ENCODE assay signal across 26 cellular contexts in genomic region chr2:63539416-63540162, GRCh38. TPM values are rescaled to one million over a fixed set of nuclear protein-coding genes. Genes with fewer than 3 reads are reported as not detected.
DNase-seq lines count a peak whose midpoint lies in the region; ATAC-seq and TF ChIP-seq lines count a peak whose summit lies in the region.
"Had no signal": no experiment of that assay in that cellular context is flagged by ENCODE, and none has a peak within 500 bp of the region (broad histone marks: within the 10 kb centered on the region; RNA-seq: fewer than 3 reads in every experiment).

No MANE protein-coding gene starts in this region.

- H3K79me2 ChIP-seq in SK-N-SH (ENCODE audit: insufficient read depth) (no peaks in the 10 kb centered on the region), neural progenitor cell (ENCODE audit: low read depth) (no peaks in the 10 kb centered on the region)

- H3K9me3 Mint-ChIP-seq in neural progenitor cell: peaks cover 13% of the 10 kb centered on the region

- no peak for ATAC-seq in mucosa of descending colon
- ATAC-seq: A549, HCT116, HepG2 had no signal

- no peak overlapping the region for H3K4me3 Mint-ChIP-seq in neural progenitor cell
- H3K4me3 Mint-ChIP-seq: CD4-positive, alpha-beta memory T cell had no signal

- no peak for TF ChIP-seq POLR2A in prostate gland (IDR thresholded peaks at IDR 0.05)

- H3K4me1 ChIP-seq in SK-N-SH (ENCODE audit: control insufficient read depth in 1 of 2, insufficient read depth in 2 of 2, low read depth in 1 of 2, low read length in 1 of 2) (peaks cover 0 to 4% of the 10 kb centered on the region in 2 experiments; a peak in 2 of 4 replicates), neural progenitor cell (no peaks in the 10 kb centered on the region), prostate gland (replicated peaks) (no peaks in the 10 kb centered on the region), mucosa of descending colon (ENCODE audit: low read depth) (no peaks in the 10 kb centered on the region)
- H3K4me1 ChIP-seq: A549; BLaER1 treated with 17β-estradiol and CSF1 and Interleukin-3, amounts not matched to agents 10 nM and 100 nM had no signal

- H3K27ac ChIP-seq in SK-N-SH (ENCODE audit: low read depth in 2 of 2, low read length in 1 of 2): peak overlapping the region in 1 of 2 experiments; percentile 30; a peak in 1 of 4 replicates
- no peak overlapping the region for H3K27ac ChIP-seq in neural progenitor cell
- no peak overlapping the region for H3K27ac ChIP-seq in prostate gland
- H3K27ac ChIP-seq: A549; BLaER1 treated with 17β-estradiol and CSF1 and Interleukin-3, amounts not matched to agents 10 nM and 100 nM; PC-9 had no signal

- peaks cover 5% of the 10 kb centered on the region for H3K4me1 Mint-ChIP-seq in neural progenitor cell
- H3K4me1 Mint-ChIP-seq: CD4-positive, alpha-beta memory T cell had no signal

- no peak for TF ChIP-seq CTCF in SK-N-SH (IDR thresholded peaks at IDR 0.05)
- no peak for TF ChIP-seq CTCF in neural progenitor cell (IDR thresholded peaks at IDR 0.05)
- TF ChIP-seq CTCF in prostate gland (IDR thresholded peaks at IDR 0.05): no peak
- no peak for TF ChIP-seq CTCF in mucosa of descending colon (IDR thresholded peaks at IDR 0.05)

- no peak for DNase-seq in SK-N-SH
- peak; percentile 4 for DNase-seq in dedifferentiated amniotic fluid mesenchymal stem cell (ENCODE audit: extremely low spot score)
- DNase-seq in kidney tubule cell (ENCODE audit: low spot score): peak; percentile 29
- no peak for DNase-seq in neural progenitor cell (ENCODE audit: low spot score)
- DNase-seq in prostate gland (ENCODE audit: low spot score): no peak
- DNase-seq in NCI-H510A treated with DMSO at 0.1 percent for 48 hours (lab: John Stamatoyannopoulos, UW): no peak
- no peak for DNase-seq in mucosa of descending colon
- DNase-seq: AML-193; CD4-positive, alpha-beta memory T cell; COR-L47; DMS53; Kasumi-1; NCI-H1092 treated with DMSO at 0.1 percent for 48 hours; NCI-H1436; NCI-H187; NCI-H2081 treated with DMSO at 0.1 percent for 48 hours; NCI-H2171; NCI-H446 treated with DMSO at 0.1 percent for 48 hours; NCI-H526 treated with DMSO at 0.1 percent for 48 hours; PC-9; SIG-M5 had no signal

- CTCF ChIA-PET in SK-N-SH (lab: Yijun Ruan, JAX): no interaction called here

- intact Hi-C loops in prostate gland (cut with DNase I): no loop called here
- intact Hi-C loops in mucosa of descending colon (cut with DNase I, micrococcal nuclease): no loop called here

- H3K4me3 ChIP-seq in SK-N-SH (ENCODE audit: low read depth in 2 of 2, low read length in 1 of 2): no peak overlapping the region
- H3K4me3 ChIP-seq in neural progenitor cell: no peak overlapping the region
- H3K4me3 ChIP-seq in prostate gland: no peak overlapping the region
- no peak overlapping the region for H3K4me3 ChIP-seq in mucosa of descending colon
- H3K4me3 ChIP-seq: A549; BLaER1 treated with 17β-estradiol and CSF1 and Interleukin-3, amounts not matched to agents 10 nM and 100 nM; PC-9; SK-N-MC had no signal

- H3F3A ChIP-seq in SK-N-SH (replicated peaks; ENCODE audit: insufficient read depth) (peaks cover 17% of the 10 kb centered on the region), neural progenitor cell (ENCODE audit: low read depth) (no peaks in the 10 kb centered on the region)

- no peak overlapping the region for H3K9ac ChIP-seq in SK-N-SH
- H3K9ac ChIP-seq in neural progenitor cell: no peak overlapping the region
- H3K9ac ChIP-seq: BLaER1 treated with 17β-estradiol and CSF1 and Interleukin-3, amounts not matched to agents 10 nM and 100 nM had no signal

- H2AFZ ChIP-seq in SK-N-SH (ENCODE audit: low read depth) (no peak overlapping the region), neural progenitor cell (replicated peaks) (no peak overlapping the region)
- H2AFZ ChIP-seq: PC-9 had no signal

- H3K27me3 ChIP-seq in SK-N-SH (ENCODE audit: insufficient read depth) (no peaks in the 10 kb centered on the region), neural progenitor cell (no peaks in the 10 kb centered on the region), prostate gland (replicated peaks; ENCODE audit: insufficient read depth) (no peaks in the 10 kb centered on the region)
- H3K27me3 ChIP-seq: BLaER1 treated with 17β-estradiol and CSF1 and Interleukin-3, amounts not matched to agents 10 nM and 100 nM had no signal

- no peaks in the 10 kb centered on the region for H3K27me3 Mint-ChIP-seq in neural progenitor cell (ENCODE audit: insufficient read depth, low read depth)
- H3K27me3 Mint-ChIP-seq: CD4-positive, alpha-beta memory T cell had no signal

- H4K20me1 ChIP-seq in SK-N-SH (ENCODE audit: insufficient read depth) (no peaks in the 10 kb centered on the region), neural progenitor cell (ENCODE audit: low read depth) (no peaks in the 10 kb centered on the region)
- H4K20me1 ChIP-seq: BLaER1 treated with 17β-estradiol and CSF1 and Interleukin-3, amounts not matched to agents 10 nM and 100 nM had no signal

- POLR2A ChIA-PET in SK-N-SH (lab: Yijun Ruan, JAX): no interaction called here

- TF ChIP-seq RAD21 in SK-N-SH (IDR thresholded peaks at IDR 0.05; ENCODE audit: low read length): no peak

- no peak for TF ChIP-seq EP300 in SK-N-SH (IDR thresholded peaks at IDR 0.05; ENCODE audit: borderline replicate concordance in 1 of 2, low read depth in 1 of 2, low read length in 1 of 2)

- H3K4me2 ChIP-seq in SK-N-SH (peak overlapping the region; percentile 43; the same call in 1 of the 2 replicates), neural progenitor cell (no peak overlapping the region)
- H3K4me2 ChIP-seq: A549; BLaER1 treated with 17β-estradiol and CSF1 and Interleukin-3, amounts not matched to agents 10 nM and 100 nM; PC-9 had no signal

- no peaks in the 10 kb centered on the region for H3K36me3 Mint-ChIP-seq in neural progenitor cell

- no peak overlapping the region for H3K27ac Mint-ChIP-seq in neural progenitor cell
- H3K27ac Mint-ChIP-seq: CD4-positive, alpha-beta memory T cell had no signal

- H3K9me3 ChIP-seq in SK-N-SH: no peaks in the 10 kb centered on the region
- H3K9me3 ChIP-seq in neural progenitor cell (ENCODE audit: low read depth): no peaks in the 10 kb centered on the region
- H3K9me3 ChIP-seq in prostate gland: no peaks in the 10 kb centered on the region
- H3K9me3 ChIP-seq in mucosa of descending colon: no peaks in the 10 kb centered on the region
- H3K9me3 ChIP-seq: A549 had no signal

- H3K9me2 ChIP-seq in SK-N-SH: no peaks in the 10 kb centered on the region

- WGBS in SK-N-SH (ENCODE audit: low lambda C conversion rate): 65% methylated on average over 6 of the region's 6 CpGs
- 95% methylated on average over 6 of the region's 6 CpGs for WGBS in prostate gland

- H3K36me3 ChIP-seq in SK-N-SH (replicated peaks in 1 of 2; ENCODE audit: control insufficient read depth in 1 of 2, insufficient read depth in 2 of 2, low read length in 1 of 2) (no peaks in the 10 kb centered on the region), neural progenitor cell (no peaks in the 10 kb centered on the region), prostate gland (no peaks in the 10 kb centered on the region), mucosa of descending colon (ENCODE audit: low read depth) (no peaks in the 10 kb centered on the region)
- H3K36me3 ChIP-seq: BLaER1 treated with 17β-estradiol and CSF1 and Interleukin-3, amounts not matched to agents 10 nM and 100 nM had no signal

TF ChIP-seq in SK-N-SH, 30 proteins besides CTCF, POLR2A, EP300 and RAD21 (continues in another document):
- no peak for TF ChIP-seq GABPA (IDR thresholded peaks at IDR 0.05; ENCODE audit: low read depth)
- TF ChIP-seq SMC3 (IDR thresholded peaks at IDR 0.05; ENCODE audit: low read depth, low read length): no peak
- no peak for TF ChIP-seq PBX3 (IDR thresholded peaks at IDR 0.05)
- no peak for TF ChIP-seq RFX5 (IDR thresholded peaks at IDR 0.05; ENCODE audit: low read length)
- TF ChIP-seq TEAD4 (IDR thresholded peaks at IDR 0.05; ENCODE audit: borderline replicate concordance, insufficient read depth): no peak
- no peak for TF ChIP-seq IRF3 (IDR thresholded peaks at IDR 0.05; ENCODE audit: low read depth, low read length)
- TF ChIP-seq RXRA (IDR thresholded peaks at IDR 0.05; ENCODE audit: borderline replicate concordance, low read depth): no peak
- TF ChIP-seq ELF1 (IDR thresholded peaks at IDR 0.05): no peak
- TF ChIP-seq YY1 (IDR thresholded peaks at IDR 0.05; ENCODE audit: low read depth): no peak
- no peak for TF ChIP-seq CHD2 (IDR thresholded peaks at IDR 0.05; ENCODE audit: low read length, partially characterized antibody)

RNA-seq across cellular contexts. Expression of gene WDPCP, which starts 48.7 kb away (rescaled TPM):
- polyA plus RNA-seq in SK-N-SH (2012; rRNA removed): 3.1 and 5.5 TPM in 2 replicates
- 3.4 and 3.9 TPM in 2 replicates for polyA plus RNA-seq in SK-N-SH (2012; cell fraction: cytosol; rRNA removed)
- polyA plus RNA-seq in SK-N-SH (2012; cell fraction: nucleus; rRNA removed): 6.9 and 8.3 TPM in 2 replicates
- total RNA-seq in neural progenitor cell (ENCODE audit: low replicate concordance) (10.9 and 11.4 TPM in 2 replicates), prostate gland (10 to 100 TPM in 1 of 2 donors, 1 to 10 TPM in 1; 8.4 to 12.6 TPM), mucosa of descending colon (10 to 100 TPM in 1 of 3 donors, 1 to 10 TPM in 2; 5.3 to 15.4 (median 7.5) TPM)

RNA-seq across cellular contexts. Expression of gene MDH1, which starts 49.2 kb away (rescaled TPM):
- polyA plus RNA-seq in SK-N-SH (2012; rRNA removed): 201 and 267 TPM in 2 replicates
- 279 and 297 TPM in 2 replicates for polyA plus RNA-seq in SK-N-SH (2012; cell fraction: cytosol; rRNA removed)
- 129 and 170 TPM in 2 replicates for polyA plus RNA-seq in SK-N-SH (2012; cell fraction: nucleus; rRNA removed)
- 291 and 323 TPM in 2 replicates for total RNA-seq in neural progenitor cell (ENCODE audit: low replicate concordance)
- 100 to 1,000 TPM; 120 to 160 TPM for total RNA-seq in prostate gland
- total RNA-seq in mucosa of descending colon: 100 to 1,000 TPM; 162 to 185 (median 177) TPM

Comparison
In these comparisons a context has a peak if more than half of its experiments do, and no peak if none do; other contexts are left out.
1. DNase-seq: peak in dedifferentiated amniotic fluid mesenchymal stem cell (single experiment) and kidney tubule cell (single experiment); none in SK-N-SH (single experiment), neural progenitor cell (single experiment), prostate gland (single experiment), NCI-H510A treated with DMSO at 0.1 percent for 48 hours (single experiment) and mucosa of descending colon (0 of 3).